14 cellular contexts compared by ENCODE assay signal in the genomic region with DNA sequence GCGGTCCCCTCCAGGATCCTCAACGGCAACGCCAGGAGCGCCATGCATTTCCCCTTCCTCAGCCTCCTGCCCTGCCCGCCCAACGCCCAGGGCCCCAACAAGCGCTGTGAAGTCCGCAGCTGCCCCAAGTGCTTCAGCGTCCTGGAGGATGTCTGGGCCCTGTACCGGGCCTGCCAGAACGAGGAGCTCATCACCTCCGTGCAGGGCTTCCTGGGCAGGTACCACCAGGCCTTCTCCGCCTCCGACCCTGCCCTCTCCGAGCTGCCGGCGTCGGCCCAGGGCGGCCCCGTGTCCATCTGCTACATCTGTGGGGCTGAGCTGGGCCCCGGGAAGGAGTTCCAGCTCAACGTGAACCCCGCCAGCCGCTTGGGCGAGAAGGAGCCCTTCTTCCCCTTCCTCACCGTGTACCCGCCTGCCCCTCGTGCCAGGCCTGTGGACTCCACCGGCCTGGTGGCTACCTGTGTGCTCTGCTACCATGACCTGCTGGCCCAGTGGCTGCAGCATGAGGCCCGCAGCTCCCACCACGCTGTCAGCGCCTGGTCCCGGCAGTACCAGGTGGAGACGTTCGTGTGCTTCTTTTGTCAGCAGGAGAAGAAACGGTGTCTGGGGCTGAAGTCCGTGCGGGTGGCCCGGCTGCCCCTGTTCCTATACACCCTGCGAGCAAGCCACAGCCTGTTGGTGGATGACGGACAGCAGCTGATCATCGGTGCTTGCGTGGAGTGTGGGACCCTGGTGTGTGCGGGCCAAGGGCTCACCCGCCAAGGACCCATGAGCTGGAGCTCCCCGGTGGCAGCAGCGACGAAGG. TPM values are rescaled to one million over a fixed set of nuclear protein-coding genes. Genes with fewer than 3 reads are reported as not detected.
DNase-seq lines count a peak whose midpoint lies in the region; ATAC-seq, FAIRE-seq and TF ChIP-seq lines count a peak whose summit lies in the region.
"Had no signal": no experiment of that assay in that cellular context is flagged by ENCODE, and none has a peak within 500 bp of the region (broad histone marks: within the 10 kb centered on the region; RNA-seq: fewer than 3 reads in every experiment).

No MANE protein-coding gene starts in this region.

- H3K9me1 ChIP-seq in K562 (ENCODE audit: control insufficient read depth, insufficient read depth, low read length): no peaks in the 10 kb centered on the region

- peaks cover 50% of the 10 kb centered on the region for H4K20me1 ChIP-seq in K562 (replicated peaks; ENCODE audit: control insufficient read depth, insufficient read depth, low read length)

- no peak for TF ChIP-seq CTCF in K562 (IDR thresholded peaks at IDR 0.05 in 2 of 3, conservative IDR thresholded peaks at IDR 0.05 in 1 of 3; ENCODE audit: insufficient read depth in 2 of 3, low read depth in 1 of 3, low read length in 3 of 3)
- TF ChIP-seq CTCF in lower lobe of right lung (IDR thresholded peaks at IDR 0.05): no peak
- no peak for TF ChIP-seq CTCF in gastroesophageal sphincter (IDR thresholded peaks at IDR 0.05)

- peak overlapping the region; percentile 57; the same call in 1 of the 2 replicates for H2AFZ ChIP-seq in K562 (ENCODE audit: low read depth, low read length)

- H3K9ac ChIP-seq in K562 (ENCODE audit: insufficient read depth in 1 of 2, low read depth in 2 of 2, low read length in 2 of 2) (peak overlapping the region; percentile 63 to 91), stomach smooth muscle (ENCODE audit: low read length in 2 of 2) (no peak overlapping the region)

- in situ Hi-C loops in K562 (cut with MboI): no loop called here

- H3K4me3 ChIP-seq in K562: peak overlapping the region; percentile 45
- peak overlapping the region; percentile 48 for H3K4me3 ChIP-seq in lower lobe of right lung
- H3K4me3 ChIP-seq in stomach smooth muscle (ENCODE audit: low read length in 2 of 2): peak overlapping the region; percentile 18 to 71
- peak overlapping the region in 1 of 2 donors; percentile 67 for H3K4me3 ChIP-seq in gastroesophageal sphincter
- H3K4me3 ChIP-seq: A549 had no signal

- CTCF ChIA-PET in K562 (lab: Yijun Ruan, JAX; ENCODE audit: low intra/inter-chr PET ratio): no interaction called here

- peaks cover 65% of the 10 kb centered on the region for H3K79me2 ChIP-seq in K562 (ENCODE audit: control insufficient read depth, insufficient read depth, low read length)

- BruUV-seq in K562 (replicated peaks; lab: Mats Ljungman, UMichigan): no TSS peak

- H3K9me3 Mint-ChIP-seq in activated CD4-positive, alpha-beta T cell treated with anti-CD3 and anti-CD28 coated beads, Interleukin-2, amount 10 ng/mL, durations not matched to agents 24 days and 14 days: no peaks in the 10 kb centered on the region

- TF ChIP-seq EP300 in K562 (IDR thresholded peaks at IDR 0.05; ENCODE audit: low read length): no peak
- TF ChIP-seq EP300 in gastroesophageal sphincter (IDR thresholded peaks at IDR 0.05): no peak

- H3K27me3 Mint-ChIP-seq in activated CD4-positive, alpha-beta T cell treated with anti-CD3 and anti-CD28 coated beads, Interleukin-2, amount 10 ng/mL, durations not matched to agents 24 days and 14 days: peaks cover 53% of the 10 kb centered on the region

- H3K4me1 Mint-ChIP-seq in activated CD4-positive, alpha-beta T cell treated with anti-CD3 and anti-CD28 coated beads, Interleukin-2, amount 10 ng/mL, durations not matched to agents 24 days and 14 days: no peaks in the 10 kb centered on the region

- ATAC-seq in K562 (peak; percentile 46), lower lobe of right lung (no peak), gastroesophageal sphincter (no peak)
- ATAC-seq: A549 had no signal

- H3K4me1 ChIP-seq in K562 (replicated peaks in 1 of 2; ENCODE audit: control insufficient read depth in 2 of 2, insufficient read depth in 2 of 2, low read length in 2 of 2) (peaks cover 36 to 78% of the 10 kb centered on the region in 2 experiments), lower lobe of right lung (peaks cover 73% of the 10 kb centered on the region), stomach smooth muscle (ENCODE audit: control insufficient read depth, insufficient read depth, low read length) (peaks cover 75% of the 10 kb centered on the region), gastroesophageal sphincter (peaks cover 0 to 94% (median 34%) of the 10 kb centered on the region in 3 donors)

- DNase-seq in activated CD4-positive, alpha-beta T cell treated with anti-CD3 and anti-CD28 coated beads, Interleukin-2, amount 10 ng/mL, durations not matched to agents 24 days and 14 days: no peak
- no peak for DNase-seq in activated CD4-positive, alpha-beta T cell treated with anti-CD3 and anti-CD28 coated beads for 4 hours
- DNase-seq in K562 (ENCODE audit: extremely low read depth in 1 of 4, low spot score in 3 of 4) (peak in 2 of 4 experiments; percentile 55 to 57), lower lobe of right lung (peak; percentile 42), SIG-M5 (lab: John Stamatoyannopoulos, UW) (no peak), NCI-H1436 treated with DMSO at 0.1 percent for 48 hours (lab: John Stamatoyannopoulos, UW) (no peak)
- DNase-seq: NCI-H1694 treated with DMSO at 0.1 percent for 48 hours had no signal

- TF ChIP-seq POLR2A in K562 (conservative IDR thresholded peaks at IDR 0.05): no peak
- TF ChIP-seq POLR2A in gastroesophageal sphincter (IDR thresholded peaks at IDR 0.05): no peak

- intact Hi-C loops in activated CD4-positive, alpha-beta T cell treated with anti-CD3 and anti-CD28 coated beads, Interleukin-2, amount 10 ng/mL, durations not matched to agents 24 days and 14 days (cut with micrococcal nuclease): no loop called here
- intact Hi-C loops in K562 (cut with micrococcal nuclease): no loop called here
- intact Hi-C loops in lower lobe of right lung (cut with DNase I): no loop called here

- H3K27ac ChIP-seq in K562 (ENCODE audit: extremely low read depth, low read depth, low read length) (peak overlapping the region; percentile 71), lower lobe of right lung (peak overlapping the region; percentile 6), stomach smooth muscle (ENCODE audit: low read length) (no peak overlapping the region), gastroesophageal sphincter (peak overlapping the region in 2 of 4 donors; percentile 35 to 55)
- H3K27ac ChIP-seq: RWPE1, tibial nerve had no signal

- TF ChIP-seq RAD21 in K562 (CRISPR knock-in tag; conservative IDR thresholded peaks at IDR 0.05 in 1 of 2, IDR thresholded peaks at IDR 0.05 in 1 of 2): no peak

- H3K4me2 ChIP-seq in K562 (ENCODE audit: insufficient read depth, low read length): peak overlapping the region; percentile 81

- H3K27ac Mint-ChIP-seq in activated CD4-positive, alpha-beta T cell treated with anti-CD3 and anti-CD28 coated beads, Interleukin-2, amount 10 ng/mL, durations not matched to agents 24 days and 14 days: no peak overlapping the region

- WGBS in K562 (ENCODE audit: insufficient coverage, low coverage, missing lambda C conversion rate): 44% methylated on average over 47 of the region's 48 CpGs
- WGBS in gastroesophageal sphincter (ENCODE audit: low coverage in 1 of 2), 2 donors: 92 to 100% methylated on average over 1 to 6 of the region's 48 CpGs

- H3K36me3 Mint-ChIP-seq in activated CD4-positive, alpha-beta T cell treated with anti-CD3 and anti-CD28 coated beads, Interleukin-2, amount 10 ng/mL, durations not matched to agents 24 days and 14 days (ENCODE audit: low read depth): no peaks in the 10 kb centered on the region

- H3K4me3 Mint-ChIP-seq in activated CD4-positive, alpha-beta T cell treated with anti-CD3 and anti-CD28 coated beads, Interleukin-2, amount 10 ng/mL, durations not matched to agents 24 days and 14 days: peak overlapping the region; percentile 37

- peaks cover 24% of the 10 kb centered on the region; the same call in 1 of the 3 replicates for H3K36me3 ChIP-seq in K562 (ENCODE audit: control insufficient read depth, insufficient read depth, low read length)
- H3K36me3 ChIP-seq in lower lobe of right lung: no peaks in the 10 kb centered on the region
- no peaks in the 10 kb centered on the region for H3K36me3 ChIP-seq in stomach smooth muscle (ENCODE audit: control insufficient read depth in 2 of 2, insufficient read depth in 2 of 2, low read length in 2 of 2)
- H3K36me3 ChIP-seq in gastroesophageal sphincter: no peaks in the 10 kb centered on the region
- H3K36me3 ChIP-seq: tibial nerve had no signal

- FAIRE-seq in K562 (lab: Jason Lieb, UNC): no peak
- FAIRE-seq: A549, colon, islet of Langerhans had no signal

- H3K9me3 ChIP-seq in K562 (replicated peaks; ENCODE audit: control insufficient read depth, insufficient read depth, low read depth, low read length) (no peaks in the 10 kb centered on the region), lower lobe of right lung (no peaks in the 10 kb centered on the region), stomach smooth muscle (ENCODE audit: control insufficient read depth in 2 of 2, low read length in 2 of 2) (no peaks in the 10 kb centered on the region), gastroesophageal sphincter (no peaks in the 10 kb centered on the region)
- H3K9me3 ChIP-seq: A549, tibial nerve had no signal

- H3K27me3 ChIP-seq in K562 (ENCODE audit: control insufficient read depth in 2 of 2, insufficient read depth in 2 of 2, low read length in 2 of 2): peaks cover 3 to 13% of the 10 kb centered on the region in 2 experiments; a peak in 3 of 5 replicates
- H3K27me3 ChIP-seq in lower lobe of right lung (ENCODE audit: low read depth): peaks cover 29% of the 10 kb centered on the region
- no peaks in the 10 kb centered on the region for H3K27me3 ChIP-seq in stomach smooth muscle (ENCODE audit: control insufficient read depth in 1 of 2, insufficient read depth in 2 of 2, low read length in 2 of 2)
- no peaks in the 10 kb centered on the region for H3K27me3 ChIP-seq in gastroesophageal sphincter

- POLR2A ChIA-PET in K562 (lab: Yijun Ruan, JAX): interaction anchor here (0.6 to 3.2 kb wide), 14 partner anchors 9 to 178 kb away, joined by 3 to 10 read pairs (median 3); no protein-coding TSS in a partner anchor

RNA-seq across cellular contexts. Expression of gene CIBAR2, which starts 58.9 kb away (rescaled TPM):
- not detected in 2 replicates for total RNA-seq in activated CD4-positive, alpha-beta T cell treated with anti-CD3 and anti-CD28 coated beads, Interleukin-2, amount 10 ng/mL, durations not matched to agents 24 days and 14 days
- not detected in 2 replicates for total RNA-seq in K562 (2011; cell fraction: chromatin; rRNA removed; ENCODE audit: low replicate concordance)
- total RNA-seq in K562 (2011; cell fraction: nucleolus; rRNA removed): not detected in 2 replicates
- total RNA-seq in K562 (2011; cell fraction: nucleoplasm; rRNA removed): not detected in 2 replicates
- total RNA-seq in K562 (2014; rRNA removed) (not detected in 2 replicates), K562 (2014; rRNA removed; fragmentation: Illumina TruSeq; extraction: Trizol) (not detected in 2 replicates), K562 (2015; rRNA removed; fragmentation: Illumina TruSeq; extraction: Trizol) (not detected in 2 replicates), K562 (2021) (not detected in 2 replicates), lower lobe of right lung (12.8 TPM), gastroesophageal sphincter (not detected)
- polyA plus RNA-seq in K562 (2011; rRNA removed) (not detected in 2 replicates), K562 (2014; fragmentation: Illumina TruSeq; extraction: Trizol) (not detected in 2 replicates), K562 (2014; fragmentation: Nextera tagmentation; extraction: Ambion mirVana) (not detected), K562 (2014; rRNA removed) (not detected in 2 replicates)
- not detected in 2 replicates for polyA plus RNA-seq in K562 (2011; cell fraction: cytosol; rRNA removed)
- polyA plus RNA-seq in K562 (2011; cell fraction: nucleus; rRNA removed): not detected in 2 replicates
- polyA plus RNA-seq in K562 (2012): not detected in 2 replicates
- not detected in 2 replicates for polyA minus RNA-seq in K562 (2011; rRNA and poly(A)+ RNA removed)
- polyA minus RNA-seq in K562 (2011; cell fraction: cytosol; rRNA and poly(A)+ RNA removed): not detected in 2 replicates
- polyA minus RNA-seq in K562 (2011; cell fraction: nucleus; rRNA and poly(A)+ RNA removed): not detected in 2 replicates
- total RNA-seq: tibial nerve had no signal
- polyA plus RNA-seq: A549 had no signal

Comparison
In these comparisons a context has a peak if more than half of its experiments do, and no peak if none do; other contexts are left out.
1. H3K9ac ChIP-seq: peak in K562 (2 of 2); none in stomach smooth muscle (0 of 2).
2. RNA of gene CIBAR2, which starts 58.9 kb away (total RNA-seq): 12.8 TPM in lower lobe of right lung (single experiment); not detected in activated CD4-positive, alpha-beta T cell treated with anti-CD3 and anti-CD28 coated beads, Interleukin-2, amount 10 ng/mL, durations not matched to agents 24 days and 14 days, not detected in K562 and not detected in gastroesophageal sphincter; every median in the first group is over 10 times any median in the second.